In genomic region chr17:2593846-2594656, GRCh38 we compare ENCODE assay signal across 1 cellular context.
TF ChIP-seq lines count a peak whose summit lies in the region.

No MANE protein-coding gene starts in this region.

TF ChIP-seq in GM12878, 131 proteins besides CTCF, POLR2A, EP300 and RAD21 (continued from another document):
- TF ChIP-seq NKRF (conservative IDR thresholded peaks at IDR 0.05): no peak
- TF ChIP-seq HDAC6 (IDR thresholded peaks at IDR 0.05; ENCODE audit: unreplicated experiment): no peak
- TF ChIP-seq YY1 (IDR thresholded peaks at IDR 0.05; ENCODE audit: low read depth, low read length): peak; percentile 96
- TF ChIP-seq BCLAF1 (IDR thresholded peaks at IDR 0.05): no peak
- no peak for TF ChIP-seq NR2F1 (conservative IDR thresholded peaks at IDR 0.05)
- no peak for TF ChIP-seq POU2F2 (IDR thresholded peaks at IDR 0.05; ENCODE audit: borderline replicate concordance, low read depth, low read length)
- TF ChIP-seq ZNF274 (IDR thresholded peaks at IDR 0.05; ENCODE audit: insufficient read depth, insufficient read length): no peak
- TF ChIP-seq NFYA (IDR thresholded peaks at IDR 0.05; ENCODE audit: borderline replicate concordance, low read depth, low read length): no peak
- peak; percentile 56; the same call in 1 of the 2 replicates for TF ChIP-seq POLR2AphosphoS5 (IDR thresholded peaks at IDR 0.05; ENCODE audit: low read length)
- no peak for TF ChIP-seq SMC3 (IDR thresholded peaks at IDR 0.05; ENCODE audit: borderline replicate concordance, low read length)
- TF ChIP-seq HCFC1 (IDR thresholded peaks at IDR 0.05; ENCODE audit: low read length): no peak
- TF ChIP-seq ZBED1 (IDR thresholded peaks at IDR 0.05; ENCODE audit: borderline replicate concordance): no peak
- TF ChIP-seq FOS (IDR thresholded peaks at IDR 0.05; ENCODE audit: borderline replicate concordance, extremely low read depth, insufficient read length): no peak
- TF ChIP-seq SREBF1 (IDR thresholded peaks at IDR 0.05; ENCODE audit: low read length): no peak
- no peak for TF ChIP-seq RFX5 (IDR thresholded peaks at IDR 0.05; ENCODE audit: low read depth, low read length)
- no peak for TF ChIP-seq STAT1 (conservative IDR thresholded peaks at IDR 0.05)
- no peak for TF ChIP-seq JUNB (IDR thresholded peaks at IDR 0.05)
- TF ChIP-seq LARP7 (IDR thresholded peaks at IDR 0.05): 0 out of 2 replicates have a peak, but pooled peaks have one; percentile 21
- no peak for TF ChIP-seq IRF5 (IDR thresholded peaks at IDR 0.05; ENCODE audit: borderline replicate concordance)
- TF ChIP-seq ZNF592 (IDR thresholded peaks at IDR 0.05): no peak
- TF ChIP-seq EZH2 (IDR thresholded peaks at IDR 0.05; ENCODE audit: borderline replicate concordance, control insufficient read depth, low read depth, low read length): no peak
